8 cellular contexts compared by ENCODE assay signal in the genomic region with DNA sequence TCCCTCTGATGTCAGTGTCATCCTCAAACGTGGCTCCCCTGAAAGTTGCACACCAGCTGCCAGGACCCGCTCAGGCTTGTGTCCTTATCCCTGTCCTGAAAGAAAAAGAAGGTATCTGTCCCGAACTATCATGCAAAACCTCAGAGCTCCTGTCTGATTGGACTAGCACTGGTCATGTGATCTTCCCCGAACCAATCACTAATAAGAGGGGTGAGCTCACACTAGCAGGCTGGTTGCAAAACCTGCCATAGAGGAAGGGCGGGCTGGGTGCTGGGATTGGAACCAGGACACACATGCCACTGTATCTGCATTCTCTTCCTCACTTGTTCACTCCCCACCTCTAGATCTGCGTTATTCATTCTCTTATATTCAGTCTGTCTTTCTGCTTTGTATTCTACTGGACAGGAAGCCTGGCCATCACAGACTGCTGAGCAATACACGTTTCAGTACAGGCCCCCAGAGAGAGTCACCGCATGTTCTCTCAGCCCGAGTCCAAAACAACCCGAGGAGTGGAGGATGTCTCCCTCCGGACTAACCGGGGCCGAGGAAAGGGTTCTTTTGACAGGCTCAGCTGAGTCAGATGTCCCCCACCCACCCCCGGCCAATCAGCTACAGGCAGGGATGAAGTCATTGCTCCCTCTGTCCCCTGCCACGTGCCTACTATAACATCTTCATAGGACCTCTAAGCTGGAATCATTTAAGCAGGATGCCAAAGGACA.
DNase-seq lines count a peak whose midpoint lies in the region; ATAC-seq and TF ChIP-seq lines count a peak whose summit lies in the region.

No MANE protein-coding gene starts in this region.

- DNase-seq in CMK (ENCODE audit: low read depth) (peak; percentile 69), NCI-H510A (lab: John Stamatoyannopoulos, UW) (peak; percentile 86), brain pericyte (ENCODE audit: low read depth, low spot score) (peak; percentile 81), retinal pigment epithelial cell (ENCODE audit: low read depth) (peak; percentile 76)
- no peak for DNase-seq in stimulated activated CD4-positive, alpha-beta T cell treated with anti-CD3 and anti-CD28 coated beads, Interleukin-2, amount 100 ng/mL, for 24 hours

- no peak for TF ChIP-seq CTCF in retinal pigment epithelial cell (conservative IDR thresholded peaks at IDR 0.05; ENCODE audit: low read depth, low read length)

- H3K36me3 ChIP-seq in iPS-18a (ENCODE audit: control insufficient read depth, low read depth, low read length), result no peaks in the 10 kb centered on the region

- peak overlapping the region; percentile 85 for H3K27ac ChIP-seq in iPS-18a (ENCODE audit: low read length)

- no peaks in the 10 kb centered on the region for H3K9me3 ChIP-seq in iPS-18a (ENCODE audit: control insufficient read depth, low read depth, low read length)

- ATAC-seq in GM19035 (IDR thresholded peaks at IDR 0.05; ENCODE audit: unreplicated experiment) (peak; percentile 73), HG03175 (IDR thresholded peaks at IDR 0.05; ENCODE audit: unreplicated experiment) (peak; percentile 71)

- H3K4me1 ChIP-seq in iPS-18a (ENCODE audit: control insufficient read depth, low read depth, low read length), result peaks cover 34% of the 10 kb centered on the region

- no peaks in the 10 kb centered on the region for H3K27me3 ChIP-seq in iPS-18a (ENCODE audit: control insufficient read depth, insufficient read depth, low read length)

- H3K4me3 ChIP-seq in iPS-18a (ENCODE audit: low read length) (peak overlapping the region; percentile 58), retinal pigment epithelial cell (ENCODE audit: low read length) (peak overlapping the region; percentile 44)

- peak overlapping the region; percentile 83 for H3K9ac ChIP-seq in iPS-18a (ENCODE audit: low read length)

Comparison
In these comparisons a context has a peak if more than half of its experiments do, and no peak if none do; other contexts are left out.
1. DNase-seq: peak in CMK (single experiment), NCI-H510A (single experiment), brain pericyte (single experiment) and retinal pigment epithelial cell (single experiment); none in stimulated activated CD4-positive, alpha-beta T cell treated with anti-CD3 and anti-CD28 coated beads, Interleukin-2, amount 100 ng/mL, for 24 hours (0 of 2).